Comparison of ENCODE assay signal across 8 cellular contexts in the genomic region with DNA sequence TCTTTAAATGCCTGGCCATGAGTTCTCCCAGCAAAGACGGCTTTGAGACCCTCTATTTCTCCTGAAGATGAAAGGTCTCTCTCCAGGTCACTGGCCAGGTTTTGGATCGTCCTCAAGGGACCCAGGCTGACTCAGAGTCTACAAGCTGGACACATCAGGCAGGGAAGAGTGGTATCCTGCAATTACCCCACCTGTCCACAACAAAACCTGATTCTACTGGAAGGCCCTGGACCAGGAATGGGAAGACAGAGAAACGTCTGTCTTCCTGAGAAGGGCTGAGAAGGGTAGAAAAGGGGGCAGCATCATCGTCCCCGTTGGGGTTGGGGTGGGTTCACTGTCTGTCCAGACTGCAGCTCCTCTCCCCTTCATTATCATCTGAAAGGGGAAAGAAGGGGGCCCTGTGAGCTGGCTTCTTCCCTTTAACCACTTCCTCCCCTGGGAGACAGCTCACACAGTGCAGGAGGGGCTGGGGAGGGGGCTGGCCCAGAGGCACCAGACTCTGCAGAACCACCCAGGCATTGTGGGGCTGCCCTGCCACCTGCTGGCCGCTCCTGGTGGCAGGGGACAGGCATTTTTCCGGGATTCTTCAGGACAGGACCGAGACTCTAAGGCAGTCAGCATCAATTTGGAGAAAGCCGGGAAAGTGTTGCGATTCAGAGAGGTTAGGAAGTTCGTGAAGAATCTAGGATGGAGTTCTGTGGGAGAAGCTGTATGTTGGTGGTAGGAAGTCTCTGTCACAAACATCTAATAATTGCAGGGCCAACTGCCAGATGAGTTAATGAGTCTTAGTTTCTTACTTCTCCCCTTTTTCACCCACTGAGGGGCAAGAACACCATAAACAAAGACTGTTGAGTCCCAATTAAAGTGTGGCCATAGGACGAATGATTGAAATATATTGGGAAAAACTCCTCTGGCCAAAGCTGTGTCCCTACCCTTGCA. TPM values are rescaled to one million over a fixed set of nuclear protein-coding genes. Genes with fewer than 3 reads are reported as not detected.
A peak's percentile ranks its signal among the peaks of the same experiment; 100 is the strongest.
DNase-seq lines count a peak whose midpoint lies in the region; ATAC-seq and TF ChIP-seq lines count a peak whose summit lies in the region.

No MANE protein-coding gene starts in this region.

- no peaks in the 10 kb centered on the region for H3K4me1 Mint-ChIP-seq in activated naive CD4-positive, alpha-beta T cell treated with anti-CD3 and anti-CD28 coated beads for 36 hours (ENCODE audit: low read depth)

- CTCF ChIA-PET in activated naive CD4-positive, alpha-beta T cell treated with anti-CD3 and anti-CD28 coated beads for 36 hours (lab: Charles Lee) = interaction anchor here (0.6 to 2.2 kb wide), 7 partner anchors 8 to 354 kb away, joined by 3 to 10 read pairs (median 4); no protein-coding TSS in a partner anchor

- H3K9me3 ChIP-seq in cardiac muscle cell (ENCODE audit: low read depth) (no peaks in the 10 kb centered on the region), parathyroid adenoma (ENCODE audit: control insufficient read depth, low read length) (no peaks in the 10 kb centered on the region)

- H3K4me3 Mint-ChIP-seq in activated naive CD4-positive, alpha-beta T cell treated with anti-CD3 and anti-CD28 coated beads for 36 hours = no peak overlapping the region

- no peak overlapping the region for H3K9ac ChIP-seq in parathyroid adenoma

- intact Hi-C loops in activated naive CD4-positive, alpha-beta T cell treated with anti-CD3 and anti-CD28 coated beads for 36 hours (cut with micrococcal nuclease) = loop anchor here (1.0 to 5.0 kb wide), 3 partner anchors 203 to 471 kb away; no protein-coding TSS in a partner anchor

- no peak overlapping the region for H3K4me3 ChIP-seq in cardiac muscle cell
- no peak overlapping the region for H3K4me3 ChIP-seq in parathyroid adenoma (ENCODE audit: low read depth, low read length)

- H3K4me2 ChIP-seq in parathyroid adenoma (ENCODE audit: low read length) = no peak overlapping the region

- DNase-seq in SKM-1 treated with dmso at 0.1 percent for 144 hours (lab: John Stamatoyannopoulos, UW; ENCODE audit: unreplicated experiment) (peak; percentile 9), SKM-1 (lab: John Stamatoyannopoulos, UW; ENCODE audit: unreplicated experiment) (no peak), NCI-H526 treated with DMSO at 0.1 percent for 48 hours (lab: John Stamatoyannopoulos, UW) (peak; percentile 2), cardiac muscle cell (ENCODE audit: low read depth in 1 of 2, low spot score in 1 of 2) (peak; percentile 66 to 71), middle frontal gyrus (ENCODE audit: extremely low spot score, low spot score) (no peak)
- peak; percentile 44 for DNase-seq in activated naive CD4-positive, alpha-beta T cell treated with anti-CD3 and anti-CD28 coated beads for 36 hours

- no peaks in the 10 kb centered on the region for H3K36me3 Mint-ChIP-seq in activated naive CD4-positive, alpha-beta T cell treated with anti-CD3 and anti-CD28 coated beads for 36 hours (ENCODE audit: low read depth)

- peak; percentile 97 for TF ChIP-seq CTCF in cardiac muscle cell (IDR thresholded peaks at IDR 0.05; ENCODE audit: low read depth, low read length)
- peak; percentile 87 for TF ChIP-seq CTCF in parathyroid adenoma (IDR thresholded peaks at IDR 0.05)

- H3K27ac ChIP-seq in cardiac muscle cell (no peak overlapping the region), parathyroid adenoma (no peak overlapping the region)

- peaks cover 11% of the 10 kb centered on the region for H3K9me3 Mint-ChIP-seq in activated naive CD4-positive, alpha-beta T cell treated with anti-CD3 and anti-CD28 coated beads for 36 hours

- H3K36me3 ChIP-seq in cardiac muscle cell (no peaks in the 10 kb centered on the region), parathyroid adenoma (ENCODE audit: control insufficient read depth, insufficient read depth, low read length) (no peaks in the 10 kb centered on the region)

- no peak overlapping the region for H2AFZ ChIP-seq in parathyroid adenoma

- no peaks in the 10 kb centered on the region for H3K4me1 ChIP-seq in cardiac muscle cell (ENCODE audit: low read depth)
- no peaks in the 10 kb centered on the region for H3K4me1 ChIP-seq in parathyroid adenoma

- H3K27ac Mint-ChIP-seq in activated naive CD4-positive, alpha-beta T cell treated with anti-CD3 and anti-CD28 coated beads for 36 hours = no peak overlapping the region

- H3K27me3 ChIP-seq in cardiac muscle cell (no peaks in the 10 kb centered on the region), parathyroid adenoma (ENCODE audit: control insufficient read depth, insufficient read depth, low read length) (no peaks in the 10 kb centered on the region)

- H3K27me3 Mint-ChIP-seq in activated naive CD4-positive, alpha-beta T cell treated with anti-CD3 and anti-CD28 coated beads for 36 hours (ENCODE audit: low read depth) = peaks cover 10% of the 10 kb centered on the region

- no peaks in the 10 kb centered on the region for H3K79me2 ChIP-seq in parathyroid adenoma

- ATAC-seq in HG03460 (IDR thresholded peaks at IDR 0.05; ENCODE audit: unreplicated experiment) = no peak

RNA-seq across cellular contexts. Expression of a gene that starts 57.6 kb away (rescaled TPM):
- total RNA-seq in activated naive CD4-positive, alpha-beta T cell treated with anti-CD3 and anti-CD28 coated beads for 36 hours = not detected
- total RNA-seq in cardiac muscle cell = 0.11 and 3.1 TPM in 2 replicates
- polyA plus RNA-seq in cardiac muscle cell = 0.82 and 1.6 TPM in 2 replicates

Comparison
In these comparisons a context has a peak if more than half of its experiments do, and no peak if none do; other contexts are left out.
1. DNase-seq: peak in SKM-1 treated with dmso at 0.1 percent for 144 hours (single experiment), NCI-H526 treated with DMSO at 0.1 percent for 48 hours (single experiment), activated naive CD4-positive, alpha-beta T cell treated with anti-CD3 and anti-CD28 coated beads for 36 hours (single experiment) and cardiac muscle cell (2 of 2); none in SKM-1 (single experiment) and middle frontal gyrus (single experiment).